ENCODE assay signal across 28 cellular contexts in the genomic region with DNA sequence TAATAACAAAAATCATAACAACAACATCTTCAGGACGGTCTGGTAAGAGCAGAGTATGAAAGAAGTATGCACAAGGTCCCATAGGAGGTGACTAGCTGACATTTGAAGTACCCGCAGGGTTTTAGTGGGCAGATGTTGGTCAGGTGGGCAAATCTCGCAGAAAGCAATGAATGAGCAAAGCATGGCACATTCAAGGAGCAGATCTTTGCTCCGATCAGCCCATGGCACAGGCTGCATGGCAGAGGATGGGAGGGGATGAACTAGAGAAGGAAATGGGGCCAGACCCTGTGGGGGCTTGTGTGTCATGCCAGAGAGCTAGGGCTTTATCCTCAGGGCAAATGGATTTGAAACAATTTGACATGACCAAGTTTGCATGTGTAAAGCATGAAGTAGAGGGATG.
"Had no signal": no experiment of that assay in that cellular context is flagged by ENCODE, and none has a peak within 500 bp of the region (broad histone marks: within the 10 kb centered on the region; RNA-seq: fewer than 3 reads in every experiment).

No MANE protein-coding gene starts in this region.

- H3K36me3 Mint-ChIP-seq: natural killer cell treated with Interleukin-12 subunit alpha and Interleukin-12 subunit beta and Interleukin-15 and Interleukin-18, amount 100 ng/mL, for 72 hours had no signal

- H3K27ac ChIP-seq: neutrophil, pancreas, psoas muscle, right lobe of liver, sigmoid colon, suprapubic skin, testis, tibial artery, transverse colon, upper lobe of left lung, vagina had no signal

- ATAC-seq: naive thymus-derived CD8-positive, alpha-beta T cell; natural killer cell treated with Interleukin-12 subunit alpha and Interleukin-12 subunit beta and Interleukin-15 and Interleukin-18, amount 100 ng/mL, for 72 hours; pancreas; psoas muscle; right cardiac atrium; right lobe of liver; stimulated activated memory B cell treated with anti-CD40 and anti-IgM and Interleukin-4, amounts not matched to agents 10 μg/mL and 1 μg/mL and 100 μg/mL, for 72 hours; stimulated activated naive CD8-positive, alpha-beta T cell treated with anti-CD3 and anti-CD28 coated beads, Interleukin-15, amount 100 ng/mL, for 72 hours; stimulated activated naive CD8-positive, alpha-beta T cell treated with anti-CD3 and anti-CD28 coated beads, Interleukin-15, Interleukin-2, amounts not matched to agents 100 U/mL and 50 U/mL, for 24 hours had no signal

- H3K9me3 ChIP-seq: neutrophil, pancreas, psoas muscle, right lobe of liver, sigmoid colon, suprapubic skin, testis, tibial artery, transverse colon, upper lobe of left lung, vagina had no signal

- H3K27ac Mint-ChIP-seq: natural killer cell treated with Interleukin-12 subunit alpha and Interleukin-12 subunit beta and Interleukin-15 and Interleukin-18, amount 100 ng/mL, for 72 hours; nephron progenitor cell; stimulated activated memory B cell treated with anti-CD40 and anti-IgM and Interleukin-4, amounts not matched to agents 10 μg/mL and 1 μg/mL and 100 μg/mL, for 72 hours had no signal

- H3K4me3 ChIP-seq: pancreas, psoas muscle, right lobe of liver, sigmoid colon, suprapubic skin, testis, tibial artery, transverse colon, upper lobe of left lung, vagina had no signal

- H3K36me3 ChIP-seq: right lobe of liver had no signal

- FAIRE-seq: pancreas, small intestine, urothelium cell line had no signal

- H3K27me3 ChIP-seq: pancreas, right lobe of liver, sigmoid colon, suprapubic skin, testis, tibial artery, transverse colon, upper lobe of left lung, vagina had no signal

- H3K9me3 Mint-ChIP-seq: natural killer cell treated with Interleukin-12 subunit alpha and Interleukin-12 subunit beta and Interleukin-15 and Interleukin-18, amount 100 ng/mL, for 72 hours; nephron progenitor cell; neural crest cell; stimulated activated memory B cell treated with anti-CD40 and anti-IgM and Interleukin-4, amounts not matched to agents 10 μg/mL and 1 μg/mL and 100 μg/mL, for 72 hours; stimulated activated naive CD8-positive, alpha-beta T cell treated with anti-CD3 and anti-CD28 coated beads, Interleukin-15, amount 100 ng/mL, for 72 hours had no signal

- H3K27me3 Mint-ChIP-seq: naive thymus-derived CD8-positive, alpha-beta T cell; stimulated activated memory B cell treated with anti-CD40 and anti-IgM and Interleukin-4, amounts not matched to agents 10 μg/mL and 1 μg/mL and 100 μg/mL, for 72 hours; stimulated activated naive CD8-positive, alpha-beta T cell treated with anti-CD3 and anti-CD28 coated beads, Interleukin-15, amount 100 ng/mL, for 72 hours had no signal

- DNase-seq: naive thymus-derived CD8-positive, alpha-beta T cell; nephron progenitor cell; nucleus accumbens; pancreas; psoas muscle; right cardiac atrium; right lobe of liver; sigmoid colon; small intestine; stimulated activated CD4-positive, alpha-beta T cell treated with anti-CD3 and anti-CD28 coated beads, Interleukin-15, amount 100 ng/mL, for 24 hours; stimulated activated CD4-positive, alpha-beta T cell treated with anti-CD3 and anti-CD28 coated beads, Interleukin-4, amount 100 ng/mL, for 1 hour; stimulated activated CD4-positive, alpha-beta T cell treated with anti-CD3 and anti-CD28 coated beads, Interleukin-4, amount 100 ng/mL, for 4 hours; stimulated activated CD8-positive, alpha-beta memory T cell treated with anti-CD3 and anti-CD28 coated beads, Interleukin-4, amount 100 ng/mL, for 48 hours; stimulated activated naive CD4-positive, alpha-beta T cell; stimulated activated naive CD8-positive, alpha-beta T cell treated with anti-CD3 and anti-CD28 coated beads, Interleukin-15, amount 100 ng/mL, for 72 hours; stimulated activated naive CD8-positive, alpha-beta T cell treated with anti-CD3 and anti-CD28 coated beads, Interleukin-15, Interleukin-2, amounts not matched to agents 100 U/mL and 50 U/mL, for 24 hours; substantia nigra; testis; tibial artery; transverse colon; upper lobe of left lung had no signal

- H3K4me1 Mint-ChIP-seq: stimulated activated memory B cell treated with anti-CD40 and anti-IgM and Interleukin-4, amounts not matched to agents 10 μg/mL and 1 μg/mL and 100 μg/mL, for 72 hours; stimulated activated naive CD8-positive, alpha-beta T cell treated with anti-CD3 and anti-CD28 coated beads, Interleukin-15, amount 100 ng/mL, for 72 hours had no signal

- H3K4me1 ChIP-seq: pancreas, psoas muscle, right lobe of liver, sigmoid colon, suprapubic skin, testis, tibial artery, vagina had no signal

- H3K4me3 Mint-ChIP-seq: naive thymus-derived CD8-positive, alpha-beta T cell; natural killer cell treated with Interleukin-12 subunit alpha and Interleukin-12 subunit beta and Interleukin-15 and Interleukin-18, amount 100 ng/mL, for 72 hours; nephron progenitor cell; neural crest cell; stimulated activated memory B cell treated with anti-CD40 and anti-IgM and Interleukin-4, amounts not matched to agents 10 μg/mL and 1 μg/mL and 100 μg/mL, for 72 hours; stimulated activated naive CD8-positive, alpha-beta T cell treated with anti-CD3 and anti-CD28 coated beads, Interleukin-15, amount 100 ng/mL, for 72 hours had no signal
